1 cellular context compared by ENCODE assay signal in the genomic region with DNA sequence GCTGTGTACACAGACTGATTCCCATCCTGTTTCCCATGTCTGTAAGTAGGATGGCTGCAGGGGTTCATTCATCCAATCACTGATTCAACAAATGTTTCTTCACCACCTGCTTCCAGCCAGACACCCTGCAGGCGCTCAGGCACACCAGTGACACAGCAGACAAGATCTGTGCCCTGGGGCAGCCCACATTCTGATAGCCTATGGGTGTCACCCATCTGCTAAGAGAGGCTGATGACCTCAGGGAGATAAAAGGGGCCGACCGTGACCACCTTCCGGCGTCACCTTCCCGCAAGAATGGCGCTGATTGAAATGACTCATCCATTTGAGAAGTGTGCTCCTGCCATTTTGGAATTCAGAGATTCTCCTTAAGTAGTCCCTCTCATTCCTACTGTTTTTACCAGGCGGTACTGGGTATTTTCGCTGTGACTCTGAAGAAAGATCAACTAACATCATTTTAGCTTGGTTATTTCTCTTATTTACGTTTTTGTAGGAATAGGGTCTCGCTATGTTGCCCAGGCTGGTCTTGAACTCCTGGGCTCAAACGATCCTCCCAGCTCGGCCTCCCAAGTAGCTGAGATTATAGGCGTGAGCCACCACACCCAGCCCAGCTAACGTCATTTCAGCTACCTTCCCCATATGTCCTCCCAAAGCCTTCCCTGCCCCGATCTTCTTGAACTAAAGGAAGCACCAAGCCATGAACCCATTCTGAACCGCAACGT.
TF ChIP-seq lines count a peak whose summit lies in the region.

No MANE protein-coding gene starts in this region.

TF ChIP-seq in K562, 482 proteins besides CTCF, POLR2A, EP300 and RAD21 (continued from another document):
- TF ChIP-seq CBFA2T2 (conservative IDR thresholded peaks at IDR 0.05), result peak; percentile 47
- TF ChIP-seq RBM22 (IDR thresholded peaks at IDR 0.05; ENCODE audit: low read depth, low read length, poor library complexity, severe bottlenecking), result no peak
- peak; percentile 89 for TF ChIP-seq ZNF121 (CRISPR knock-in tag; conservative IDR thresholded peaks at IDR 0.05)
- no peak for TF ChIP-seq TGIF2 (CRISPR knock-in tag; IDR thresholded peaks at IDR 0.05)
- TF ChIP-seq HDAC1 (IDR thresholded peaks at IDR 0.05), result peak in 1 of 2 experiments; percentile 69; a peak in 2 of 4 replicates
- TF ChIP-seq HDAC2 (IDR thresholded peaks at IDR 0.05), result peak; percentile 55; the same call in 1 of the 2 replicates
- TF ChIP-seq NR2C2 (CRISPR knock-in tag; IDR thresholded peaks at IDR 0.05), result no peak
- TF ChIP-seq NR2C2 (tag; IDR thresholded peaks at IDR 0.05), result peak; percentile 84
- TF ChIP-seq STAT5B (CRISPR knock-in tag; IDR thresholded peaks at IDR 0.05), result no peak
- TF ChIP-seq ZNF23 (CRISPR knock-in tag; IDR thresholded peaks at IDR 0.05), result no peak
- TF ChIP-seq TARDBP (IDR thresholded peaks at IDR 0.05), result no peak
- TF ChIP-seq TCF7L2 (IDR thresholded peaks at IDR 0.05; ENCODE audit: low read depth, low read length), result peak; percentile 88
- TF ChIP-seq NFE2 (IDR thresholded peaks at IDR 0.05; ENCODE audit: low read depth), result peak; percentile 83
- TF ChIP-seq ZNF764 (CRISPR knock-in tag; IDR thresholded peaks at IDR 0.05; ENCODE audit: low read depth), result no peak
- TF ChIP-seq CREB1 (IDR thresholded peaks at IDR 0.05), result 0 out of 2 replicates have a peak, but pooled peaks have one; percentile 44
- TF ChIP-seq CREB1 (CRISPR knock-in tag; IDR thresholded peaks at IDR 0.05), result peak; percentile 33; the same call in 1 of the 2 replicates
- TF ChIP-seq C11orf30 (IDR thresholded peaks at IDR 0.05; ENCODE audit: low read depth), result peak; percentile 23; the same call in 1 of the 2 replicates
